ENCODE assay signal across 13 cellular contexts in the genomic region with DNA sequence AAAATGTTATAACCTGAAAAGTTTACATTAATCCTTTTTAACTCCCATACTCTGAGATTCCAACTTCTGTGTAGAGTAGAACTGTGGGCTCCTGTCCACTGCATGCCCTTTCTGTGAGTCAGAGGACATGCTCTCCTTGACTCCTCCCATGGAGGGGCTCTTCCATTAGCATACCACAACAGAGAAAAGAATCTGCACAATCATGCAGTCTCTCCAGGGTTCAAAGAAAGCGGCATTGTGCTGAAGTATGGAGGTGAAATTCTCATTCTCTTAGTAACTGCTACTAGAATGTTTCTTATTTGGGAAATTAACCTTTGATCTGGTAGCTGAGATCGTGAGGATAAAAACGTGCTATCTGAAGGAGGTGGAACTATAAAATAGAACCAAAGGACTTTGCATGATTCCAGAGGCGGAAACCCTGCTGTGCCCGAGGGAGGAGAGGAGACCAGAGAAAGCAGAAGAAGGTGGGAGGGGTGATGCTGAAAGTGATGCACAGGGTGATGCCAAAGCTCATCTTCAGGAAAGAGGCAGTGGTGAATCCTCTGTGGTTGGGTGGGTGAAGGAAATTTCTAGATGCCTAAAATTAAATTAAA.
DNase-seq lines count a peak whose midpoint lies in the region; ATAC-seq and TF ChIP-seq lines count a peak whose summit lies in the region.
"Had no signal": no experiment of that assay in that cellular context is flagged by ENCODE, and none has a peak within 500 bp of the region (broad histone marks: within the 10 kb centered on the region; RNA-seq: fewer than 3 reads in every experiment).

No MANE protein-coding gene starts in this region.

- no peak overlapping the region for H3K4me3 ChIP-seq in astrocyte of the spinal cord (ENCODE audit: low read depth, low read length)
- no peak overlapping the region for H3K4me3 ChIP-seq in mesenchymal stem cell (ENCODE audit: insufficient read depth in 1 of 2, low read depth in 1 of 2, low read length in 2 of 2)
- H3K4me3 ChIP-seq in ovary = no peak overlapping the region
- H3K4me3 ChIP-seq in right atrium auricular region = no peak overlapping the region

- H3K9me3 ChIP-seq in mesenchymal stem cell (ENCODE audit: control insufficient read depth, low read length) (peaks cover 5% of the 10 kb centered on the region), ovary (no peaks in the 10 kb centered on the region), right atrium auricular region (no peaks in the 10 kb centered on the region)

- H3K14ac ChIP-seq in mesenchymal stem cell (ENCODE audit: low read length in 2 of 2) = peak overlapping the region in 1 of 2 experiments; percentile 28

- 22% methylated on average over 4 of the region's 5 CpGs for WGBS in mesenchymal stem cell
- WGBS in ovary, 3 donors = 44 to 53% (median 53%) methylated on average over 5 of the region's 5 CpGs

- intact Hi-C loops in ovary (cut with DNase I) = no loop called here

- no peak for TF ChIP-seq EP300 in ovary (IDR thresholded peaks at IDR 0.05)

- H3K4me2 ChIP-seq in mesenchymal stem cell (ENCODE audit: low read length, poor library complexity, severe bottlenecking) = no peak overlapping the region

- H3K4ac ChIP-seq in mesenchymal stem cell (ENCODE audit: low read depth in 1 of 2, low read length in 2 of 2) = no peak overlapping the region

- H2BK15ac ChIP-seq in mesenchymal stem cell (ENCODE audit: low read depth, poor library complexity, severe bottlenecking) = no peak overlapping the region

- H3K23ac ChIP-seq in mesenchymal stem cell (ENCODE audit: low read length in 2 of 2) = no peak overlapping the region

- TF ChIP-seq CTCF in astrocyte of the spinal cord (IDR thresholded peaks at IDR 0.05; ENCODE audit: low read depth, low read length) (no peak), ovary (IDR thresholded peaks at IDR 0.05) (no peak), right atrium auricular region (IDR thresholded peaks at IDR 0.05) (no peak)

- DNase-seq in AG08396 (ENCODE audit: low spot score) = peak; percentile 71
- peak; percentile 6 for DNase-seq in HS-5 (ENCODE audit: low read depth)
- peak; percentile 51 for DNase-seq in astrocyte of the spinal cord (ENCODE audit: low read depth, low spot score)
- peak; percentile 61 for DNase-seq in mesenchymal stem cell
- no peak for DNase-seq in ovary
- no peak for DNase-seq in right atrium auricular region (ENCODE audit: low spot score)
- DNase-seq: AML-193; dermis blood vessel endothelial cell; stimulated activated CD4-positive, alpha-beta T cell treated with anti-CD3 and anti-CD28 coated beads, Interleukin-1b, Interleukin-23, amount 100 ng/mL, for 48 hours had no signal

- peak overlapping the region; percentile 14 to 57 for H3K18ac ChIP-seq in mesenchymal stem cell (ENCODE audit: low read depth in 1 of 2, low read length in 2 of 2)

- H2AFZ ChIP-seq in mesenchymal stem cell (ENCODE audit: low read depth, low read length) = no peak overlapping the region
- H2AFZ ChIP-seq: parathyroid adenoma had no signal

- in situ Hi-C loops in astrocyte of the spinal cord (cut with HindIII; ENCODE audit: low sequenced_read_pairs) = no loop called here

- no peaks in the 10 kb centered on the region for H3K27me3 ChIP-seq in mesenchymal stem cell (ENCODE audit: control insufficient read depth in 1 of 2, insufficient read depth in 1 of 2, low read length in 2 of 2)
- H3K27me3 ChIP-seq in ovary = no peaks in the 10 kb centered on the region
- H3K27me3 ChIP-seq in right atrium auricular region = no peaks in the 10 kb centered on the region

- H3K4me1 ChIP-seq in mesenchymal stem cell (ENCODE audit: control insufficient read depth, insufficient read depth, low read depth, low read length) (peaks cover 1% of the 10 kb centered on the region), ovary (ENCODE audit: insufficient read depth) (no peaks in the 10 kb centered on the region), right atrium auricular region (no peaks in the 10 kb centered on the region)
- H3K4me1 ChIP-seq: parathyroid adenoma had no signal

- no peaks in the 10 kb centered on the region for H3K79me1 ChIP-seq in mesenchymal stem cell (replicated peaks; ENCODE audit: low read length, poor library complexity, severe bottlenecking)

- no peak overlapping the region for H4K8ac ChIP-seq in mesenchymal stem cell (ENCODE audit: low read length)

- no peak overlapping the region for H2BK5ac ChIP-seq in mesenchymal stem cell (ENCODE audit: low read depth, low read length, poor library complexity, severe bottlenecking)

- H3K27ac ChIP-seq in mesenchymal stem cell (ENCODE audit: low read length, poor library complexity, severe bottlenecking) = no peak overlapping the region
- no peak overlapping the region for H3K27ac ChIP-seq in ovary
- H3K27ac ChIP-seq in right atrium auricular region = no peak overlapping the region
- H3K27ac ChIP-seq: parathyroid adenoma had no signal

- H2BK12ac ChIP-seq in mesenchymal stem cell (ENCODE audit: low read length in 2 of 2) = peak overlapping the region in 1 of 2 experiments; percentile 71

- H2BK120ac ChIP-seq in mesenchymal stem cell (ENCODE audit: low read depth, low read length) = no peak overlapping the region

- no peak overlapping the region for H3K9ac ChIP-seq in mesenchymal stem cell (ENCODE audit: low read length)
- H3K9ac ChIP-seq: parathyroid adenoma had no signal

- TF ChIP-seq POLR2A in ovary (IDR thresholded peaks at IDR 0.05) = no peak

- no peak overlapping the region for H2AK5ac ChIP-seq in mesenchymal stem cell (ENCODE audit: low read length, severe bottlenecking)

- ATAC-seq in GM21360 (IDR thresholded peaks at IDR 0.05; ENCODE audit: unreplicated experiment) (no peak), HG03135 (IDR thresholded peaks at IDR 0.05; ENCODE audit: unreplicated experiment) (no peak)
- ATAC-seq: left ventricle myocardium superior had no signal

- no peaks in the 10 kb centered on the region for H3K36me3 ChIP-seq in mesenchymal stem cell (ENCODE audit: control insufficient read depth in 1 of 2, insufficient read depth in 2 of 2, low read depth in 1 of 2, low read length in 2 of 2)
- no peaks in the 10 kb centered on the region for H3K36me3 ChIP-seq in ovary
- H3K36me3 ChIP-seq in right atrium auricular region = no peaks in the 10 kb centered on the region

- H4K91ac ChIP-seq in mesenchymal stem cell (ENCODE audit: low read length) = no peak overlapping the region

Comparison
In these comparisons a context has a peak if more than half of its experiments do, and no peak if none do; other contexts are left out.
1. DNase-seq: peak in AG08396 (single experiment), HS-5 (single experiment), astrocyte of the spinal cord (single experiment) and mesenchymal stem cell (single experiment); none in ovary (0 of 5) and right atrium auricular region (single experiment).